ENCODE assay signal across 18 cellular contexts in the genomic region with DNA sequence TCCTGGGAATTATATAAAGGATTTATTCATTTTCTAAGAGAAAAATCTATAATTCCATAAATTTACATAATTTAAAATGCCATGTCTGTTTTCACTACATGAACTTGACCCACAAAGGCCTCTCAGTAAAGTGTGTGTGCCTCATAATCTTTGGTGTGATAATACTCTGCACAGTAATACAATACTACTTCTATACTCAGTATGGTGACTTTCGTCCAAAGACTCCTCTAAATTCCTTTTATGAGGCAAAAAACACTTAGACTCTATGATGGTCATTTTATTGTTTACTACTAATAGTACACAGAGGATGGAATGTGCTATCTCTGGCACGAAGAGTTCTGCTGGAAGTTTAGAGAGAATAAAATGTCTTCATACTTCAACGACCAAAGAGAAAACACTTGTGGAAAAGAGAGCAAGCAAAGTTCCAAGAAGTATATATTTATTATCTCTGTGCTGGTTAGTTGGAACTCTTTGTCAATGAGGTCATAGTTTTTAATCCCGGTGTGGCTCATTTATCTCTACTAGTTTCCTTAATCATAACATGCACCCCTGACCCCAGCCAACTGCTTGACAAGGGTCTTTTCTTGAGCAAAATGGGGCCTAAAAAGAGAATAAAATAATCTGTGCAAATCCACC. TPM values are rescaled to one million over a fixed set of nuclear protein-coding genes. Genes with fewer than 3 reads are reported as not detected.
DNase-seq lines count a peak whose midpoint lies in the region; ATAC-seq and TF ChIP-seq lines count a peak whose summit lies in the region.
"Had no signal": no experiment of that assay in that cellular context is flagged by ENCODE, and none has a peak within 500 bp of the region (broad histone marks: within the 10 kb centered on the region; RNA-seq: fewer than 3 reads in every experiment).

No MANE protein-coding gene starts in this region.

- H3K36me3 ChIP-seq in PC-9 (ENCODE audit: low read depth) (no peaks in the 10 kb centered on the region), osteoblast (ENCODE audit: insufficient read depth, low read length) (no peaks in the 10 kb centered on the region)
- H3K36me3 ChIP-seq: gastrocnemius medialis, ovary, Peyer's patch, vagina had no signal

- H4K20me1 ChIP-seq in PC-9 (ENCODE audit: insufficient read depth) (no peaks in the 10 kb centered on the region), osteoblast (ENCODE audit: insufficient read depth, low read length) (no peaks in the 10 kb centered on the region)

- H3K9me3 ChIP-seq in PC-9 (ENCODE audit: insufficient read depth, low read depth), result no peaks in the 10 kb centered on the region
- H3K9me3 ChIP-seq in osteoblast (ENCODE audit: low read depth, low read length), result no peaks in the 10 kb centered on the region
- H3K9me3 ChIP-seq: gastrocnemius medialis, ovary, Peyer's patch, vagina had no signal

- ATAC-seq in HG02588 (IDR thresholded peaks at IDR 0.05; ENCODE audit: unreplicated experiment), result no peak
- ATAC-seq: activated CD4-positive, alpha-beta T cell treated with anti-CD3 and anti-CD28 coated beads for 36 hours had no signal

- H3F3A ChIP-seq in PC-9 (ENCODE audit: insufficient read depth, low read depth), result 0 out of 2 replicates have a peak, but pooled peaks cover 4% of the 10 kb centered on the region

- 0 out of 2 replicates have a peak overlapping the region, but pooled peaks have one; percentile 25 for H2AFZ ChIP-seq in PC-9
- H2AFZ ChIP-seq in osteoblast (ENCODE audit: low read length), result no peak overlapping the region

- no peaks in the 10 kb centered on the region for H3K9me2 ChIP-seq in PC-9 (ENCODE audit: insufficient read depth)

- BruUV-seq in PC-9 (replicated peaks; lab: Mats Ljungman, UMichigan), result no TSS peak

- H3K79me2 ChIP-seq in PC-9 (ENCODE audit: low read depth), result no peaks in the 10 kb centered on the region
- no peaks in the 10 kb centered on the region for H3K79me2 ChIP-seq in osteoblast (ENCODE audit: insufficient read depth, low read length)

- no peak overlapping the region for H3K4me2 ChIP-seq in PC-9
- peak overlapping the region; percentile 40 for H3K4me2 ChIP-seq in osteoblast (ENCODE audit: insufficient read depth, low read length)

- H3K4me3 ChIP-seq in PC-9 (no peak overlapping the region), osteoblast (ENCODE audit: insufficient read depth, low read length) (no peak overlapping the region)
- H3K4me3 ChIP-seq: gastrocnemius medialis, ovary, Peyer's patch, vagina had no signal

- CTCF ChIA-PET in PC-9 (lab: Charles Lee), result no interaction called here

- intact Hi-C loops in PC-9 (cut with micrococcal nuclease; ENCODE audit: unreplicated experiment), result loop anchor here (10.0 kb wide), 1 partner anchor 454 kb away; no protein-coding TSS in a partner anchor

- H3K27ac ChIP-seq in PC-9 (no peak overlapping the region), osteoblast (ENCODE audit: low read depth, low read length) (no peak overlapping the region)
- H3K27ac ChIP-seq: ovary, vagina had no signal

- POLR2A ChIA-PET in PC-9 (lab: Charles Lee; ENCODE audit: unreplicated experiment), result no interaction called here

- H3K27me3 ChIP-seq in PC-9 (ENCODE audit: insufficient read depth, low read depth), result no peaks in the 10 kb centered on the region
- no peaks in the 10 kb centered on the region for H3K27me3 ChIP-seq in osteoblast (ENCODE audit: insufficient read depth, low read length)
- H3K27me3 ChIP-seq: gastrocnemius medialis, ovary, Peyer's patch, vagina had no signal

- DNase-seq in EL, result peak; percentile 22
- no peak for DNase-seq in PC-9
- peak; percentile 39 for DNase-seq in fibroblast of peridontal ligament (ENCODE audit: extremely low read depth)
- DNase-seq in osteoblast (ENCODE audit: insufficient read length, low spot score, missing footprints), result no peak
- no peak for DNase-seq in stimulated activated CD4-positive, alpha-beta T cell treated with anti-CD3 and anti-CD28 coated beads, Interleukin-1b, Interleukin-23, amount 100 ng/mL, for 48 hours
- no peak for DNase-seq in NCI-H1105 treated with DMSO at 0.1 percent for 48 hours (lab: John Stamatoyannopoulos, UW)
- no peak for DNase-seq in DMS53 treated with DMSO at 0.1 percent for 48 hours (lab: John Stamatoyannopoulos, UW; ENCODE audit: unreplicated experiment)
- DNase-seq: activated CD4-positive, alpha-beta T cell treated with anti-CD3 and anti-CD28 coated beads for 36 hours; activated effector memory CD4-positive, alpha-beta T cell treated with Interleukin-2 at 50 U/mL for 16 hours; amygdala; endodermal cell; gastrocnemius medialis; NCI-H1436; ovary; Peyer's patch; stimulated activated CD4-positive, alpha-beta T cell treated with anti-CD3 and anti-CD28 coated beads, Interleukin-4, amount 100 ng/mL, for 1 hour had no signal

- TF ChIP-seq CTCF in PC-9 (conservative IDR thresholded peaks at IDR 0.05) (no peak), osteoblast (IDR thresholded peaks at IDR 0.05; ENCODE audit: extremely low read depth, low read depth, low read length) (no peak)

- H3K4me1 ChIP-seq in PC-9 (replicated peaks; ENCODE audit: insufficient read depth) (no peaks in the 10 kb centered on the region), osteoblast (ENCODE audit: insufficient read depth, low read length) (peaks cover 16% of the 10 kb centered on the region)
- H3K4me1 ChIP-seq: vagina had no signal

RNA-seq across cellular contexts. Expression of a gene that starts 7.4 kb away (rescaled TPM):
- 45.6 and 46.5 TPM in 2 replicates for total RNA-seq in PC-9 (2021)
- total RNA-seq in osteoblast, result 15.0 and 16.3 TPM in 2 replicates

Comparison
In these comparisons a context has a peak if more than half of its experiments do, and no peak if none do; other contexts are left out.
1. DNase-seq: peak in EL (single experiment) and fibroblast of peridontal ligament (single experiment); none in PC-9 (0 of 2), osteoblast (single experiment), stimulated activated CD4-positive, alpha-beta T cell treated with anti-CD3 and anti-CD28 coated beads, Interleukin-1b, Interleukin-23, amount 100 ng/mL, for 48 hours (single experiment), NCI-H1105 treated with DMSO at 0.1 percent for 48 hours (single experiment) and DMS53 treated with DMSO at 0.1 percent for 48 hours (single experiment).